Comparison of ENCODE assay signal across 1 cellular context in genomic region chr5:171363846-171364245, GRCh38.
TF ChIP-seq lines count a peak whose summit lies in the region.

No MANE protein-coding gene starts in this region.

TF ChIP-seq in HepG2, 621 proteins besides CTCF, POLR2A, EP300 and RAD21:
- TF ChIP-seq MYNN (CRISPR knock-in tag; IDR thresholded peaks at IDR 0.05; ENCODE audit: low read depth) (no peak), MAFG (CRISPR knock-in tag; IDR thresholded peaks at IDR 0.05) (no peak), ZBTB38 (CRISPR knock-in tag; IDR thresholded peaks at IDR 0.05) (no peak), MAZ (IDR thresholded peaks at IDR 0.05; ENCODE audit: borderline replicate concordance, low read depth, low read length) (no peak), MAZ (CRISPR knock-in tag; IDR thresholded peaks at IDR 0.05; ENCODE audit: low read depth) (no peak), NAIF1 (CRISPR knock-in tag; IDR thresholded peaks at IDR 0.05; ENCODE audit: borderline replicate concordance) (no peak), NFYB (CRISPR knock-in tag; IDR thresholded peaks at IDR 0.05) (no peak), ZNF879 (CRISPR knock-in tag; IDR thresholded peaks at IDR 0.05) (no peak), JUN (CRISPR knock-in tag; IDR thresholded peaks at IDR 0.05) (no peak), IKZF4 (CRISPR knock-in tag; IDR thresholded peaks at IDR 0.05; ENCODE audit: borderline replicate concordance, low read depth, not compliant biosample characterization) (no peak), ZNF34 (CRISPR knock-in tag; IDR thresholded peaks at IDR 0.05; ENCODE audit: borderline replicate concordance) (no peak), KAT7 (CRISPR knock-in tag; IDR thresholded peaks at IDR 0.05; ENCODE audit: borderline replicate concordance) (no peak), RCOR2 (CRISPR knock-in tag; IDR thresholded peaks at IDR 0.05) (no peak), NCOA1 (CRISPR knock-in tag; IDR thresholded peaks at IDR 0.05) (no peak), JARID2 (CRISPR knock-in tag; IDR thresholded peaks at IDR 0.05; ENCODE audit: insufficient replicate concordance) (no peak), TSC22D2 (CRISPR knock-in tag; IDR thresholded peaks at IDR 0.05; ENCODE audit: borderline replicate concordance) (no peak), REL (CRISPR knock-in tag; conservative IDR thresholded peaks at IDR 0.05) (no peak)
- TF ChIP-seq, protein P1, sequence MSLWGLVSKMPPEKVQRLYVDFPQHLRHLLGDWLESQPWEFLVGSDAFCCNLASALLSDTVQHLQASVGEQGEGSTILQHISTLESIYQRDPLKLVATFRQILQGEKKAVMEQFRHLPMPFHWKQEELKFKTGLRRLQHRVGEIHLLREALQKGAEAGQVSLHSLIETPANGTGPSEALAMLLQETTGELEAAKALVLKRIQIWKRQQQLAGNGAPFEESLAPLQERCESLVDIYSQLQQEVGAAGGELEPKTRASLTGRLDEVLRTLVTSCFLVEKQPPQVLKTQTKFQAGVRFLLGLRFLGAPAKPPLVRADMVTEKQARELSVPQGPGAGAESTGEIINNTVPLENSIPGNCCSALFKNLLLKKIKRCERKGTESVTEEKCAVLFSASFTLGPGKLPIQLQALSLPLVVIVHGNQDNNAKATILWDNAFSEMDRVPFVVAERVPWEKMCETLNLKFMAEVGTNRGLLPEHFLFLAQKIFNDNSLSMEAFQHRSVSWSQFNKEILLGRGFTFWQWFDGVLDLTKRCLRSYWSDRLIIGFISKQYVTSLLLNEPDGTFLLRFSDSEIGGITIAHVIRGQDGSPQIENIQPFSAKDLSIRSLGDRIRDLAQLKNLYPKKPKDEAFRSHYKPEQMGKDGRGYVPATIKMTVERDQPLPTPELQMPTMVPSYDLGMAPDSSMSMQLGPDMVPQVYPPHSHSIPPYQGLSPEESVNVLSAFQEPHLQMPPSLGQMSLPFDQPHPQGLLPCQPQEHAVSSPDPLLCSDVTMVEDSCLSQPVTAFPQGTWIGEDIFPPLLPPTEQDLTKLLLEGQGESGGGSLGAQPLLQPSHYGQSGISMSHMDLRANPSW (CRISPR knock-in tag; IDR thresholded peaks at IDR 0.05; ENCODE audit: borderline replicate concordance): no peak
TF ChIP-seq in HepG2: peak in this region for 0.
